In the genomic region with DNA sequence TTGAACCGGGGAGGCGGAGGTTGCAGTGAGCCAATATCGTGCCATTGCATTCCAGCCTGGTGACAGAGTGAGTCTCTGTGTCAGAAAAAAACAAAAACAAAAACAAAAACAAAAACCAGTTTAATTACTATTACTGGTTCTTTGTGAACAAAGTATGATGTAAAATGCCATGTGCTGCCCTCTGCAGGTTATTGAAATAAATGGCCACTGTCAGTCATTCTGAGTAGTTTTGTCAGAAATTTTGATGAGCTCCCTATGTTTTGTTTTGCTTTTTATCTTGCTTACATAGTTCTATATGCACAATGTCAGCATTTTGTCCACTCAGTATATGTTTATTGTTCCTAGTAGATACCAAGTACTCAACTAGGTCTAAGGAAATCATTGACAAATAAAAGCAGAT, we compare ENCODE assay signal across 11 cellular contexts.
DNase-seq lines count a peak whose midpoint lies in the region; ATAC-seq, FAIRE-seq and TF ChIP-seq lines count a peak whose summit lies in the region.
"Had no signal": no experiment of that assay in that cellular context is flagged by ENCODE, and none has a peak within 500 bp of the region (broad histone marks: within the 10 kb centered on the region; RNA-seq: fewer than 3 reads in every experiment).

No MANE protein-coding gene starts in this region.

- WGBS in HepG2 (ENCODE audit: low lambda C conversion rate), result 63% methylated on average over 3 of the region's 3 CpGs

- H3K9me2 ChIP-seq in GM23338 (ENCODE audit: insufficient read depth), result no peaks in the 10 kb centered on the region

- H3K4me1 Mint-ChIP-seq in GM23338, result peaks cover 9% of the 10 kb centered on the region
- H3K4me1 Mint-ChIP-seq: activated B cell treated with CpG ODN at 0.5 μM for 24 hours had no signal

- FAIRE-seq in HepG2 (lab: Jason Lieb, UNC), result no peak

- H3K4me1 ChIP-seq in DND-41 (ENCODE audit: insufficient read depth, low read length), result no peaks in the 10 kb centered on the region
- H3K4me1 ChIP-seq in GM23338 (ENCODE audit: insufficient read depth), result peaks cover 9% of the 10 kb centered on the region
- H3K4me1 ChIP-seq in HepG2 (ENCODE audit: insufficient read depth, low read length), result no peaks in the 10 kb centered on the region
- H3K4me1 ChIP-seq: uterus had no signal

- H3K9me3 ChIP-seq in DND-41 (ENCODE audit: insufficient read depth, low read length, severe bottlenecking) (no peaks in the 10 kb centered on the region), WERI-Rb-1 (ENCODE audit: severe bottlenecking) (no peaks in the 10 kb centered on the region), HepG2 (ENCODE audit: low read length) (no peaks in the 10 kb centered on the region)
- H3K9me3 ChIP-seq: uterus had no signal

- no peak overlapping the region for H3K9ac ChIP-seq in DND-41 (ENCODE audit: low read depth, low read length)
- H3K9ac ChIP-seq in HepG2 (ENCODE audit: insufficient read depth, low read depth, low read length), result no peak overlapping the region

- no peak for DNase-seq in DND-41
- DNase-seq in GM23338 (ENCODE audit: low spot score), result peak; percentile 50
- no peak for DNase-seq in WERI-Rb-1
- DNase-seq in HepG2 (ENCODE audit: low spot score), result no peak
- no peak for DNase-seq in retina
- DNase-seq: activated B cell treated with CpG ODN at 0.5 μM for 24 hours, amniotic stem cell, uterus had no signal

- intact Hi-C loops in HepG2 (cut with micrococcal nuclease; ENCODE audit: unreplicated experiment), result no loop called here

- POLR2A ChIA-PET in HepG2 (lab: Yijun Ruan, JAX), result no interaction called here

- in situ Hi-C loops in HepG2 (cut with HindIII; ENCODE audit: extremely low pct_ligation_motif_present, low pct_unique_long_range_greater_than_20kb), result loop anchor here (10.0 to 25.0 kb wide), 2 partner anchors 579 to 794 kb away; partner anchors contain the start of gene CDH2

- H3K79me2 ChIP-seq in DND-41 (ENCODE audit: insufficient read depth, low read length) (no peaks in the 10 kb centered on the region), GM23338 (replicated peaks; ENCODE audit: insufficient read depth) (no peaks in the 10 kb centered on the region), HepG2 (ENCODE audit: insufficient read depth, low read length) (no peaks in the 10 kb centered on the region)

- H3K4me3 Mint-ChIP-seq in GM23338, result no peak overlapping the region
- H3K4me3 Mint-ChIP-seq: activated B cell treated with CpG ODN at 0.5 μM for 24 hours had no signal

- no peak for TF ChIP-seq EP300 in HepG2 (IDR thresholded peaks at IDR 0.05; ENCODE audit: low read depth in 2 of 2, low read length in 2 of 2)
- no peak for TF ChIP-seq EP300 in HepG2 (CRISPR knock-in tag; IDR thresholded peaks at IDR 0.05; ENCODE audit: borderline replicate concordance)

- TF ChIP-seq CTCF in DND-41 (IDR thresholded peaks at IDR 0.05; ENCODE audit: borderline replicate concordance, extremely low read depth, low read length, poor library complexity, severe bottlenecking) (peak; percentile 58), GM23338 (conservative IDR thresholded peaks at IDR 0.05; ENCODE audit: low read depth in 2 of 2) (peak; percentile 53 to 77), WERI-Rb-1 (IDR thresholded peaks at IDR 0.05; ENCODE audit: low read depth, low read length) (peak; percentile 22; the same call in 1 of the 2 replicates), HepG2 (CRISPR knock-in tag; IDR thresholded peaks at IDR 0.05) (0 out of 2 replicates have a peak, but pooled peaks have one; percentile 6)

- CTCF ChIA-PET in HepG2 (lab: Yijun Ruan, JAX; ENCODE audit: low intra/inter-chr PET ratio, low total read pairs), result no interaction called here

- no peak overlapping the region for H3K27ac Mint-ChIP-seq in GM23338
- H3K27ac Mint-ChIP-seq: activated B cell treated with CpG ODN at 0.5 μM for 24 hours had no signal

- H3F3A ChIP-seq in GM23338 (replicated peaks; ENCODE audit: low read depth), result no peaks in the 10 kb centered on the region

- ATAC-seq in DND-41 (ENCODE audit: insufficient read depth, low read depth) (no peak), GM23338 (no peak), HepG2 (no peak), HG02623 (IDR thresholded peaks at IDR 0.05; ENCODE audit: unreplicated experiment) (no peak), GM21360 (IDR thresholded peaks at IDR 0.05; ENCODE audit: unreplicated experiment) (no peak), HG03457 (IDR thresholded peaks at IDR 0.05; ENCODE audit: unreplicated experiment) (no peak)

- H3K36me3 ChIP-seq in DND-41 (ENCODE audit: insufficient read depth, low read length), result no peaks in the 10 kb centered on the region
- no peaks in the 10 kb centered on the region for H3K36me3 ChIP-seq in GM23338 (ENCODE audit: insufficient read depth)
- no peaks in the 10 kb centered on the region for H3K36me3 ChIP-seq in WERI-Rb-1
- H3K36me3 ChIP-seq in HepG2 (replicated peaks in 1 of 2; ENCODE audit: control insufficient read depth in 1 of 2, insufficient read depth in 2 of 2, low read length in 2 of 2), result no peaks in the 10 kb centered on the region
- H3K36me3 ChIP-seq: uterus had no signal

- TF ChIP-seq RAD21 in HepG2 (CRISPR knock-in tag; IDR thresholded peaks at IDR 0.05), result no peak

- BruUV-seq in HepG2 (replicated peaks; lab: Mats Ljungman, UMichigan), result no TSS peak

- no peaks in the 10 kb centered on the region for H3K36me3 Mint-ChIP-seq in GM23338 (ENCODE audit: low read depth)

- peaks cover 3% of the 10 kb centered on the region for H3K27me3 Mint-ChIP-seq in GM23338 (ENCODE audit: insufficient read depth, low read depth, poor library complexity)
- H3K27me3 Mint-ChIP-seq: activated B cell treated with CpG ODN at 0.5 μM for 24 hours had no signal

- H4K20me1 ChIP-seq in DND-41 (ENCODE audit: insufficient read depth, low read length), result no peaks in the 10 kb centered on the region
- H4K20me1 ChIP-seq in GM23338 (replicated peaks; ENCODE audit: insufficient read depth), result no peaks in the 10 kb centered on the region
- no peaks in the 10 kb centered on the region for H4K20me1 ChIP-seq in HepG2 (ENCODE audit: insufficient read depth, low read length)

- H2AFZ ChIP-seq in DND-41 (ENCODE audit: low read depth, low read length) (no peak overlapping the region), GM23338 (no peak overlapping the region), HepG2 (ENCODE audit: low read length) (no peak overlapping the region)

- H3K27ac ChIP-seq in DND-41 (ENCODE audit: low read length), result no peak overlapping the region
- H3K27ac ChIP-seq in GM23338 (ENCODE audit: low read depth), result no peak overlapping the region
- no peak overlapping the region for H3K27ac ChIP-seq in WERI-Rb-1
- no peak overlapping the region for H3K27ac ChIP-seq in HepG2 (ENCODE audit: extremely low read length, insufficient read depth, low read length)
- H3K27ac ChIP-seq: uterus had no signal

- TF ChIP-seq POLR2A in HepG2 (IDR thresholded peaks at IDR 0.05; ENCODE audit: insufficient read depth in 1 of 2, low read depth in 2 of 2, low read length in 2 of 2), result no peak

- no peaks in the 10 kb centered on the region for H3K9me3 Mint-ChIP-seq in GM23338
- H3K9me3 Mint-ChIP-seq: activated B cell treated with CpG ODN at 0.5 μM for 24 hours had no signal

- H3K4me3 ChIP-seq in DND-41 (ENCODE audit: low read depth in 1 of 2, low read length in 2 of 2), result no peak overlapping the region
- H3K4me3 ChIP-seq in GM23338, result no peak overlapping the region
- H3K4me3 ChIP-seq in WERI-Rb-1 (ENCODE audit: low read depth, low read length), result no peak overlapping the region
- no peak overlapping the region for H3K4me3 ChIP-seq in HepG2 (replicated peaks in 1 of 3; ENCODE audit: insufficient read depth in 1 of 3, low read depth in 2 of 3, low read length in 3 of 3)
- H3K4me3 ChIP-seq: uterus had no signal

- no peaks in the 10 kb centered on the region for H3K27me3 ChIP-seq in DND-41 (ENCODE audit: insufficient read depth, low read length, poor library complexity)
- no peaks in the 10 kb centered on the region for H3K27me3 ChIP-seq in GM23338 (ENCODE audit: insufficient read depth)
- H3K27me3 ChIP-seq in WERI-Rb-1 (ENCODE audit: insufficient read depth, low read depth, severe bottlenecking), result no peaks in the 10 kb centered on the region
- H3K27me3 ChIP-seq in HepG2 (ENCODE audit: control insufficient read depth in 1 of 2, insufficient read depth in 2 of 2, low read length in 2 of 2), result no peaks in the 10 kb centered on the region
- H3K27me3 ChIP-seq: uterus had no signal

- H3K4me2 ChIP-seq in DND-41 (ENCODE audit: insufficient read depth, low read length) (no peak overlapping the region), GM23338 (no peak overlapping the region), HepG2 (ENCODE audit: low read depth, low read length) (no peak overlapping the region)

TF ChIP-seq in GM23338, 12 proteins besides CTCF, POLR2A, EP300 and RAD21 (continues in another document):
- TF ChIP-seq POLR2AphosphoS5 (IDR thresholded peaks at IDR 0.05; ENCODE audit: low read depth), result no peak

TF ChIP-seq in HepG2, 621 proteins besides CTCF, POLR2A, EP300 and RAD21:
- TF ChIP-seq MAFK (conservative IDR thresholded peaks at IDR 0.05 in 1 of 2, IDR thresholded peaks at IDR 0.05 in 1 of 2; ENCODE audit: low read length in 2 of 2) (peak; percentile 32 to 41; a peak in 2 of 4 replicates), CREB1 (IDR thresholded peaks at IDR 0.05) (no peak), CREB1 (CRISPR knock-in tag; IDR thresholded peaks at IDR 0.05) (no peak), KDM3A (CRISPR knock-in tag; IDR thresholded peaks at IDR 0.05; ENCODE audit: low read depth) (no peak), ZSCAN31 (CRISPR knock-in tag; IDR thresholded peaks at IDR 0.05; ENCODE audit: low read depth) (no peak), ZBTB7A (CRISPR knock-in tag; IDR thresholded peaks at IDR 0.05) (no peak), ONECUT2 (CRISPR knock-in tag; IDR thresholded peaks at IDR 0.05) (no peak), YEATS2 (CRISPR knock-in tag; IDR thresholded peaks at IDR 0.05; ENCODE audit: borderline replicate concordance) (no peak)
- TF ChIP-seq, protein P1, sequence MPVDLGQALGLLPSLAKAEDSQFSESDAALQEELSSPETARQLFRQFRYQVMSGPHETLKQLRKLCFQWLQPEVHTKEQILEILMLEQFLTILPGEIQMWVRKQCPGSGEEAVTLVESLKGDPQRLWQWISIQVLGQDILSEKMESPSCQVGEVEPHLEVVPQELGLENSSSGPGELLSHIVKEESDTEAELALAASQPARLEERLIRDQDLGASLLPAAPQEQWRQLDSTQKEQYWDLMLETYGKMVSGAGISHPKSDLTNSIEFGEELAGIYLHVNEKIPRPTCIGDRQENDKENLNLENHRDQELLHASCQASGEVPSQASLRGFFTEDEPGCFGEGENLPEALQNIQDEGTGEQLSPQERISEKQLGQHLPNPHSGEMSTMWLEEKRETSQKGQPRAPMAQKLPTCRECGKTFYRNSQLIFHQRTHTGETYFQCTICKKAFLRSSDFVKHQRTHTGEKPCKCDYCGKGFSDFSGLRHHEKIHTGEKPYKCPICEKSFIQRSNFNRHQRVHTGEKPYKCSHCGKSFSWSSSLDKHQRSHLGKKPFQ (CRISPR knock-in tag; IDR thresholded peaks at IDR 0.05; ENCODE audit: insufficient replicate concordance), result no peak
- TF ChIP-seq, protein P2, sequence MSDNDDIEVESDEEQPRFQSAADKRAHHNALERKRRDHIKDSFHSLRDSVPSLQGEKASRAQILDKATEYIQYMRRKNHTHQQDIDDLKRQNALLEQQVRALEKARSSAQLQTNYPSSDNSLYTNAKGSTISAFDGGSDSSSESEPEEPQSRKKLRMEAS (IDR thresholded peaks at IDR 0.05), result no peak

Comparison
In these comparisons a context has a peak if more than half of its experiments do, and no peak if none do; other contexts are left out.
1. CTCF ChIP-seq: peak in every context shown above with its lines; median percentile 65 in GM23338; 58 in DND-41; 22 in WERI-Rb-1; 6 in HepG2.